8 cellular contexts compared by ENCODE assay signal in genomic region chr16:76038097-76038496, GRCh38.
"Had no signal": no experiment of that assay in that cellular context is flagged by ENCODE, and none has a peak within 500 bp of the region (broad histone marks: within the 10 kb centered on the region; RNA-seq: fewer than 3 reads in every experiment).

No MANE protein-coding gene starts in this region.

- H3K4me2 ChIP-seq: KMS-11 had no signal

- DNase-seq: GOT3, H9, HCEC 1CT, Karpas-422, KBM-7 had no signal

- H3K9ac ChIP-seq: KMS-11 had no signal

- H3K27ac ChIP-seq: KMS-11 had no signal

- FAIRE-seq: H54, HTR-8/SVneo had no signal
